28 cellular contexts compared by ENCODE assay signal in genomic region chr21:45169682-45170081, GRCh38.
A peak's percentile ranks its signal among the peaks of the same experiment; 100 is the strongest.
DNase-seq lines count a peak whose midpoint lies in the region; ATAC-seq and TF ChIP-seq lines count a peak whose summit lies in the region.
"Had no signal": no experiment of that assay in that cellular context is flagged by ENCODE, and none has a peak within 500 bp of the region (broad histone marks: within the 10 kb centered on the region; RNA-seq: fewer than 3 reads in every experiment).

No MANE protein-coding gene starts in this region.

- H3K27ac ChIP-seq in ascending aorta: peak overlapping the region; percentile 9 to 39
- H3K27ac ChIP-seq: breast epithelium, heart right ventricle, SJCRH30, WERI-Rb-1 had no signal

- H3K4me1 Mint-ChIP-seq in activated CD8-positive, alpha-beta memory T cell treated with anti-CD3 and anti-CD28 coated beads, Interleukin-2, amount 10 ng/mL, durations not matched to agents 7 days and 5 days: peaks cover 23% of the 10 kb centered on the region
- peaks cover 12 to 29% of the 10 kb centered on the region in 2 donors for H3K4me1 Mint-ChIP-seq in stimulated activated naive B cell treated with anti-CD40 and anti-IgM and Interleukin-4, amounts not matched to agents 10 μg/mL and 1 μg/mL and 100 μg/mL, for 72 hours

- H3K4me3 ChIP-seq in ascending aorta: no peak overlapping the region
- H3K4me3 ChIP-seq: breast epithelium, heart right ventricle, SJCRH30 had no signal

- H3K4me3 Mint-ChIP-seq in activated CD8-positive, alpha-beta memory T cell treated with anti-CD3 and anti-CD28 coated beads, Interleukin-2, amount 10 ng/mL, durations not matched to agents 7 days and 5 days: no peak overlapping the region
- no peak overlapping the region for H3K4me3 Mint-ChIP-seq in stimulated activated naive B cell treated with anti-CD40 and anti-IgM and Interleukin-4, amounts not matched to agents 10 μg/mL and 1 μg/mL and 100 μg/mL, for 72 hours
- H3K4me3 Mint-ChIP-seq: activated T-cell treated with anti-CD3 and anti-CD28 coated beads, Interleukin-2, amount 50 U/mL, for 72 hours; mesothelial cell of epicardium had no signal

- H3K36me3 Mint-ChIP-seq in activated CD8-positive, alpha-beta memory T cell treated with anti-CD3 and anti-CD28 coated beads, Interleukin-2, amount 10 ng/mL, durations not matched to agents 7 days and 5 days: peaks cover 4% of the 10 kb centered on the region
- H3K36me3 Mint-ChIP-seq in stimulated activated naive B cell treated with anti-CD40 and anti-IgM and Interleukin-4, amounts not matched to agents 10 μg/mL and 1 μg/mL and 100 μg/mL, for 72 hours: peaks cover 26 to 41% of the 10 kb centered on the region in 2 donors

- H3K4me1 ChIP-seq in ascending aorta: peaks cover 0 to 30% of the 10 kb centered on the region in 2 donors
- H3K4me1 ChIP-seq: breast epithelium, SJCRH30 had no signal

- no peaks in the 10 kb centered on the region for H3K9me3 ChIP-seq in ascending aorta
- H3K9me3 ChIP-seq: breast epithelium, heart right ventricle, SJCRH30 had no signal

- CTCF ChIA-PET in activated CD8-positive, alpha-beta memory T cell treated with anti-CD3 and anti-CD28 coated beads, Interleukin-2, amount 10 ng/mL, durations not matched to agents 7 days and 5 days (lab: Charles Lee): interaction anchor here (1.4 to 7.6 kb wide), 2 partner anchors 31 to 36 kb away, joined by 3 to 44 read pairs; no protein-coding TSS in a partner anchor

- DNase-seq in activated CD8-positive, alpha-beta memory T cell treated with anti-CD3 and anti-CD28 coated beads, Interleukin-2, amount 10 ng/mL, durations not matched to agents 7 days and 5 days: peak; percentile 36
- no peak for DNase-seq in activated CD8-positive, alpha-beta memory T cell treated with anti-CD3 and anti-CD28 coated beads, Interleukin-2, amount 50 U/mL, for 4 hours
- DNase-seq in ascending aorta (ENCODE audit: low spot score in 2 of 2): no peak
- DNase-seq in medulla oblongata (ENCODE audit: extremely low spot score): peak; percentile 13
- DNase-seq in stimulated activated naive B cell treated with anti-CD40 and anti-IgM and Interleukin-4, amounts not matched to agents 10 μg/mL and 1 μg/mL and 100 μg/mL, for 72 hours: no peak
- DNase-seq in hippocampal formation (lab: John Stamatoyannopoulos, UW): no peak
- no peak for DNase-seq in globus pallidus (ENCODE audit: low spot score)
- DNase-seq: activated CD4-positive, alpha-beta T cell treated with anti-CD3 and anti-CD28 coated beads for 48 hours; activated naive CD4-positive, alpha-beta T cell; activated T-cell treated with anti-CD3 and anti-CD28 coated beads, Interleukin-2, amount 50 U/mL, for 72 hours; amniotic stem cell; CD8-positive, alpha-beta memory T cell; effector memory CD4-positive, alpha-beta T cell; heart right ventricle; KBM-7; kidney; naive B cell; NCI-H1930; NCI-H2171 treated with DMSO at 0.1 percent for 48 hours; NCI-H510A; occipital lobe; SJCRH30; stimulated activated naive CD4-positive, alpha-beta T cell treated with Interleukin-2 at 50 U/mL for 16 hours; T1000; WERI-Rb-1 had no signal

- no peaks in the 10 kb centered on the region for H3K27me3 ChIP-seq in ascending aorta
- H3K27me3 ChIP-seq: breast epithelium, heart right ventricle, SJCRH30 had no signal

- H3K9me3 Mint-ChIP-seq in activated CD8-positive, alpha-beta memory T cell treated with anti-CD3 and anti-CD28 coated beads, Interleukin-2, amount 10 ng/mL, durations not matched to agents 7 days and 5 days (ENCODE audit: low read depth): no peaks in the 10 kb centered on the region
- no peaks in the 10 kb centered on the region for H3K9me3 Mint-ChIP-seq in stimulated activated naive B cell treated with anti-CD40 and anti-IgM and Interleukin-4, amounts not matched to agents 10 μg/mL and 1 μg/mL and 100 μg/mL, for 72 hours
- H3K9me3 Mint-ChIP-seq: activated T-cell treated with anti-CD3 and anti-CD28 coated beads, Interleukin-2, amount 50 U/mL, for 72 hours; CD8-positive, alpha-beta memory T cell; mesothelial cell of epicardium; naive B cell had no signal

- intact Hi-C loops in ascending aorta (cut with DNase I): loop anchor here (10.0 kb wide), 1 partner anchor 275 kb away; no protein-coding TSS in a partner anchor

- no peak for ATAC-seq in activated CD8-positive, alpha-beta memory T cell treated with anti-CD3 and anti-CD28 coated beads, Interleukin-2, amount 10 ng/mL, durations not matched to agents 7 days and 5 days
- no peak for ATAC-seq in stimulated activated naive B cell treated with anti-CD40 and anti-IgM and Interleukin-4, amounts not matched to agents 10 μg/mL and 1 μg/mL and 100 μg/mL, for 72 hours (replicated peaks)
- ATAC-seq in GM18873 (IDR thresholded peaks at IDR 0.05; ENCODE audit: low FRiP score, unreplicated experiment): no peak
- ATAC-seq: activated T-cell treated with anti-CD3 and anti-CD28 coated beads, Interleukin-2, amount 50 U/mL, for 72 hours had no signal

- no peak for TF ChIP-seq CTCF in ascending aorta (IDR thresholded peaks at IDR 0.05)

- no peak overlapping the region for H3K27ac Mint-ChIP-seq in activated CD8-positive, alpha-beta memory T cell treated with anti-CD3 and anti-CD28 coated beads, Interleukin-2, amount 10 ng/mL, durations not matched to agents 7 days and 5 days
- peak overlapping the region; percentile 67 for H3K27ac Mint-ChIP-seq in stimulated activated naive B cell treated with anti-CD40 and anti-IgM and Interleukin-4, amounts not matched to agents 10 μg/mL and 1 μg/mL and 100 μg/mL, for 72 hours
- H3K27ac Mint-ChIP-seq: activated T-cell treated with anti-CD3 and anti-CD28 coated beads, Interleukin-2, amount 50 U/mL, for 72 hours; mesothelial cell of epicardium had no signal

- H3K27me3 Mint-ChIP-seq in activated CD8-positive, alpha-beta memory T cell treated with anti-CD3 and anti-CD28 coated beads, Interleukin-2, amount 10 ng/mL, durations not matched to agents 7 days and 5 days: no peaks in the 10 kb centered on the region
- no peaks in the 10 kb centered on the region for H3K27me3 Mint-ChIP-seq in stimulated activated naive B cell treated with anti-CD40 and anti-IgM and Interleukin-4, amounts not matched to agents 10 μg/mL and 1 μg/mL and 100 μg/mL, for 72 hours
- H3K27me3 Mint-ChIP-seq: CD8-positive, alpha-beta memory T cell; naive B cell had no signal

- H3K36me3 ChIP-seq in ascending aorta: peaks cover 5 to 31% of the 10 kb centered on the region in 2 donors
- H3K36me3 ChIP-seq: breast epithelium, WERI-Rb-1 had no signal

Comparison
In these comparisons a context has a peak if more than half of its experiments do, and no peak if none do; other contexts are left out.
1. DNase-seq: peak in activated CD8-positive, alpha-beta memory T cell treated with anti-CD3 and anti-CD28 coated beads, Interleukin-2, amount 10 ng/mL, durations not matched to agents 7 days and 5 days (single experiment) and medulla oblongata (single experiment); none in activated CD8-positive, alpha-beta memory T cell treated with anti-CD3 and anti-CD28 coated beads, Interleukin-2, amount 50 U/mL, for 4 hours (single experiment), ascending aorta (0 of 2), stimulated activated naive B cell treated with anti-CD40 and anti-IgM and Interleukin-4, amounts not matched to agents 10 μg/mL and 1 μg/mL and 100 μg/mL, for 72 hours (single experiment), hippocampal formation (0 of 2) and globus pallidus (single experiment).